1 cellular context compared by ENCODE assay signal in the genomic region with DNA sequence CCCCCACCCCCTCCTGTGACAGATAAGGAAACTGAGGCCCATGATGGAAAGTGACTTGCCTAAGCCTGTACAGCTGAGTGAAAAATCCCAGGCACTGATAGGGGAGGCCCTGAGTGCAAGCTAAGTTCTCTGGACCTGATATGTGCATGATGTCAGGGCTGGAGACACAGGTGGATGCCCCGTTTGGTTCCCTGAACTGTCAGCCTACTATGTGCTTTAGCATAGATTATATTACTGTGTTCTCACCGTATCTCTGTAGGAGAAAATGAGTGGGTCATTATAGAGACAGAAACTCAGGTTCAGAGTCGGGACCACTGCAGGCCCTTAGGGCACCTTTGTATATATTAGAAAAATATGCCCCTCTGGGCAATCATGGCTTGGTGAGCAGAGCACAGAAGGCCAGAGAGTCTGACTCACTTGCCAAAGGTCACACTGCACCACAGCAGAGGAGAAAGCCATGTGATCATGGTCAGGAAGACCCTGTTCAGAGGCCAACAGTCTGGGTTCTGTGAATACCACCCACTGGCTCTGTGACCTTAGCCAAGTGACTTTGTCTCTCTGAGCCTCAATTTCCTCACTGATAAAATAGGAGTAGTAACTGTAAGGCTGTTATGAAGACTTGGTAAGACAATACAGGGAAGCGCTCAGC.
TF ChIP-seq lines count a peak whose summit lies in the region.

No MANE protein-coding gene starts in this region.

TF ChIP-seq in K562, 482 proteins besides CTCF, POLR2A, EP300 and RAD21:
- TF ChIP-seq ZNF717 (CRISPR knock-in tag; IDR thresholded peaks at IDR 0.05) (no peak), ZKSCAN1 (IDR thresholded peaks at IDR 0.05; ENCODE audit: low read depth, low read length) (peak; percentile 92)
